20 cellular contexts compared by ENCODE assay signal in the genomic region with DNA sequence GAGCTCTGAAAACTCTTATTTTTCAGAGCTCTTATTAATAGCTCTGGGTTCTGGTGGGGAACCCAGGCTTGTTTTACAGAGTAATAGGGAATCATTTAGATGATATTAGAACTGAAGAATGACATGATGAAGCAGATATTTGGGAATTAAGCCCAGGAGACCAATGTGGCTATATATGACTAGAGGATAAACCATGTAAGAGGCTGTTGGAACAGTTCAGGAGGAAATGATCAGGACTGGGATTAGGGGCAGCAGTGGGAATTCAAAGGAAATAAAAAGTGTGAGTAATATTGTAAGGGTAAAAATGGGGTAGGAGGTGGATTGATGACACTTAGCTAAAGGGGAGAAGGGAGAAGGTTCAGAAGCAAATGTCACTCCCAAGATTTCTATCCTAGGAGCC. TPM values are rescaled to one million over a fixed set of nuclear protein-coding genes. Genes with fewer than 3 reads are reported as not detected.
DNase-seq lines count a peak whose midpoint lies in the region; ATAC-seq, FAIRE-seq and TF ChIP-seq lines count a peak whose summit lies in the region.
"Had no signal": no experiment of that assay in that cellular context is flagged by ENCODE, and none has a peak within 500 bp of the region (broad histone marks: within the 10 kb centered on the region; RNA-seq: fewer than 3 reads in every experiment).

No MANE protein-coding gene starts in this region.

- H3K79me1 ChIP-seq in mesenchymal stem cell (replicated peaks; ENCODE audit: low read length, poor library complexity, severe bottlenecking), result no peaks in the 10 kb centered on the region

- no peaks in the 10 kb centered on the region for H3K36me3 ChIP-seq in mesenchymal stem cell (ENCODE audit: control insufficient read depth in 1 of 2, insufficient read depth in 2 of 2, low read depth in 1 of 2, low read length in 2 of 2)
- no peaks in the 10 kb centered on the region for H3K36me3 ChIP-seq in pancreas
- H3K36me3 ChIP-seq: thyroid gland had no signal

- ATAC-seq in pancreas, result no peak
- ATAC-seq: stimulated activated memory B cell treated with anti-CD40 and anti-IgM and Interleukin-4, amounts not matched to agents 10 μg/mL and 1 μg/mL and 100 μg/mL, for 72 hours; WTC11 had no signal

- H3K27me3 ChIP-seq in mesenchymal stem cell (ENCODE audit: control insufficient read depth in 1 of 2, insufficient read depth in 1 of 2, low read length in 2 of 2) (no peaks in the 10 kb centered on the region), pancreas (no peaks in the 10 kb centered on the region)
- H3K27me3 ChIP-seq: thyroid gland had no signal

- no peak overlapping the region for H2BK15ac ChIP-seq in mesenchymal stem cell (ENCODE audit: low read depth, poor library complexity, severe bottlenecking)

- TF ChIP-seq CTCF in pancreas (IDR thresholded peaks at IDR 0.05), result no peak

- no peak overlapping the region for H4K8ac ChIP-seq in mesenchymal stem cell (ENCODE audit: low read length)

- H3K4me3 ChIP-seq in mesenchymal stem cell (ENCODE audit: insufficient read depth in 1 of 2, low read depth in 1 of 2, low read length in 2 of 2), result no peak overlapping the region
- no peak overlapping the region for H3K4me3 ChIP-seq in pancreas
- H3K4me3 ChIP-seq: thyroid gland had no signal

- H3K4ac ChIP-seq in mesenchymal stem cell (ENCODE audit: low read depth in 1 of 2, low read length in 2 of 2), result no peak overlapping the region

- no peak overlapping the region for H3K4me2 ChIP-seq in mesenchymal stem cell (ENCODE audit: low read length, poor library complexity, severe bottlenecking)

- no peak overlapping the region for H4K91ac ChIP-seq in mesenchymal stem cell (ENCODE audit: low read length)

- no peak overlapping the region for H2BK5ac ChIP-seq in mesenchymal stem cell (ENCODE audit: low read depth, low read length, poor library complexity, severe bottlenecking)

- DNase-seq in AG20443 (ENCODE audit: low spot score), result peak; percentile 35
- DNase-seq in HS-5 (ENCODE audit: low read depth), result peak; percentile 63
- peak; percentile 50 for DNase-seq in astrocyte of the hippocampus (ENCODE audit: low read depth, low spot score)
- DNase-seq in mesenchymal stem cell, result no peak
- DNase-seq in SKM-1 (lab: John Stamatoyannopoulos, UW; ENCODE audit: unreplicated experiment), result no peak
- no peak for DNase-seq in occipital lobe (lab: John Stamatoyannopoulos, UW)
- DNase-seq in NOMO-1 (lab: John Stamatoyannopoulos, UW; ENCODE audit: unreplicated experiment in 2 of 2), result no peak
- no peak for DNase-seq in pancreas
- DNase-seq: activated CD4-positive, alpha-beta memory T cell treated with anti-CD3 and anti-CD28 coated beads for 36 hours; activated naive CD4-positive, alpha-beta T cell; activated T-cell treated with anti-CD3 and anti-CD28 coated beads for 4 hours; CD4-positive, alpha-beta memory T cell; left ventricle myocardium superior; NCI-H1436 treated with DMSO at 0.1 percent for 48 hours; NCI-H2171; NCI-H69; SHP77; thyroid gland had no signal

- H3K9ac ChIP-seq in mesenchymal stem cell (ENCODE audit: low read length), result peak overlapping the region; percentile 83

- no peak overlapping the region for H2BK120ac ChIP-seq in mesenchymal stem cell (ENCODE audit: low read depth, low read length)

- no peak overlapping the region for H2AK5ac ChIP-seq in mesenchymal stem cell (ENCODE audit: low read length, severe bottlenecking)

- peaks cover 2% of the 10 kb centered on the region for H3K4me1 ChIP-seq in mesenchymal stem cell (ENCODE audit: control insufficient read depth, insufficient read depth, low read depth, low read length)
- H3K4me1 ChIP-seq in pancreas, result peaks cover 4 to 14% (median 5%) of the 10 kb centered on the region in 3 donors

- no peaks in the 10 kb centered on the region for H3K9me3 ChIP-seq in mesenchymal stem cell (ENCODE audit: control insufficient read depth, low read length)
- H3K9me3 ChIP-seq in pancreas, result no peaks in the 10 kb centered on the region
- H3K9me3 ChIP-seq: thyroid gland had no signal

- intact Hi-C loops in pancreas (cut with DNase I), result no loop called here

- no peak overlapping the region for H3K18ac ChIP-seq in mesenchymal stem cell (ENCODE audit: low read depth in 1 of 2, low read length in 2 of 2)

- no peak overlapping the region for H2BK12ac ChIP-seq in mesenchymal stem cell (ENCODE audit: low read length in 2 of 2)

- no peak overlapping the region for H3K23ac ChIP-seq in mesenchymal stem cell (ENCODE audit: low read length in 2 of 2)

- no peak overlapping the region for H2AFZ ChIP-seq in mesenchymal stem cell (ENCODE audit: low read depth, low read length)

- H3K14ac ChIP-seq in mesenchymal stem cell (ENCODE audit: low read length in 2 of 2), result no peak overlapping the region

- H3K27ac ChIP-seq in mesenchymal stem cell (ENCODE audit: low read length, poor library complexity, severe bottlenecking) (no peak overlapping the region), pancreas (no peak overlapping the region)
- H3K27ac ChIP-seq: thyroid gland had no signal

- no peak for FAIRE-seq in pancreas (lab: Jason Lieb, UNC)

RNA-seq across cellular contexts. Expression of gene GIPC2, which starts 58.6 kb away (rescaled TPM):
- 0.01 TPM for polyA plus RNA-seq in mesenchymal stem cell (2013, experiment 1 of 2)
- not detected for polyA plus RNA-seq in mesenchymal stem cell (2013, experiment 2 of 2)
- 0.47 TPM for total RNA-seq in occipital lobe
- 10 to 100 TPM; 10.8 to 22.1 (median 14.4) TPM for total RNA-seq in pancreas
- 1 to 10 TPM; 6.3 to 8.1 TPM for polyA plus RNA-seq in pancreas

Comparison
In these comparisons a context has a peak if more than half of its experiments do, and no peak if none do; other contexts are left out.
1. DNase-seq: peak in AG20443 (single experiment), HS-5 (single experiment) and astrocyte of the hippocampus (single experiment); none in mesenchymal stem cell (single experiment), SKM-1 (single experiment), occipital lobe (single experiment), NOMO-1 (0 of 2) and pancreas (0 of 6).